20 cellular contexts compared by ENCODE assay signal in genomic region chr17:74156878-74157277, GRCh38.
"Had no signal": no experiment of that assay in that cellular context is flagged by ENCODE, and none has a peak within 500 bp of the region (broad histone marks: within the 10 kb centered on the region; RNA-seq: fewer than 3 reads in every experiment).

No MANE protein-coding gene starts in this region.

- H3K9me3 ChIP-seq: colonic mucosa, psoas muscle, right lobe of liver, upper lobe of left lung, vagina had no signal

- H3K27me3 ChIP-seq: colonic mucosa, right lobe of liver, upper lobe of left lung, vagina had no signal

- DNase-seq: colonic mucosa; effector CD8-positive, alpha-beta T cell; glutamatergic neuron; kidney; left colon; mesendoderm; naive thymus-derived CD4-positive, alpha-beta T cell; nephron progenitor cell; psoas muscle; retina; stimulated activated CD4-positive, alpha-beta T cell treated with anti-CD3 and anti-CD28 coated beads, Interleukin-4, amount 100 ng/mL, for 1 hour; stimulated activated CD8-positive, alpha-beta memory T cell treated with anti-CD3 and anti-CD28 coated beads, Interleukin-4, amount 100 ng/mL, for 48 hours; stimulated activated naive CD8-positive, alpha-beta T cell treated with anti-CD3 and anti-CD28 coated beads, Interleukin-15, Interleukin-2, amounts not matched to agents 100 U/mL and 50 U/mL, for 24 hours; upper lobe of left lung had no signal

- H3K36me3 Mint-ChIP-seq: naive thymus-derived CD4-positive, alpha-beta T cell; stimulated activated effector memory CD8-positive, alpha-beta T cell treated with anti-CD3 and anti-CD28 coated beads, Interleukin-12 subunit alpha, Interleukin-12 subunit beta, amount 100 ng/mL, for 72 hours had no signal

- H3K36me3 ChIP-seq: colonic mucosa, gastroesophageal sphincter, right lobe of liver, tibial artery, upper lobe of left lung, vagina had no signal

- H3K4me3 Mint-ChIP-seq: naive thymus-derived CD4-positive, alpha-beta T cell; nephron progenitor cell; stimulated activated effector memory CD8-positive, alpha-beta T cell treated with anti-CD3 and anti-CD28 coated beads, Interleukin-12 subunit alpha, Interleukin-12 subunit beta, amount 100 ng/mL, for 72 hours had no signal

- H3K9me3 Mint-ChIP-seq: stimulated activated effector memory CD8-positive, alpha-beta T cell treated with anti-CD3 and anti-CD28 coated beads, Interleukin-12 subunit alpha, Interleukin-12 subunit beta, amount 100 ng/mL, for 72 hours had no signal

- H3K27ac Mint-ChIP-seq: naive thymus-derived CD4-positive, alpha-beta T cell; nephron progenitor cell; stimulated activated effector memory CD8-positive, alpha-beta T cell treated with anti-CD3 and anti-CD28 coated beads, Interleukin-12 subunit alpha, Interleukin-12 subunit beta, amount 100 ng/mL, for 72 hours had no signal

- H3K4me1 Mint-ChIP-seq: naive thymus-derived CD4-positive, alpha-beta T cell; stimulated activated effector memory CD8-positive, alpha-beta T cell treated with anti-CD3 and anti-CD28 coated beads, Interleukin-12 subunit alpha, Interleukin-12 subunit beta, amount 100 ng/mL, for 72 hours had no signal

- ATAC-seq: esophagus mucosa; gastroesophageal sphincter; left colon; naive thymus-derived CD4-positive, alpha-beta T cell; psoas muscle; right lobe of liver; stimulated activated effector memory CD8-positive, alpha-beta T cell treated with anti-CD3 and anti-CD28 coated beads, Interleukin-12 subunit alpha, Interleukin-12 subunit beta, amount 100 ng/mL, for 72 hours; stimulated activated naive CD8-positive, alpha-beta T cell treated with anti-CD3 and anti-CD28 coated beads, Interleukin-15, Interleukin-2, amounts not matched to agents 100 U/mL and 50 U/mL, for 24 hours had no signal

- H3K4me1 ChIP-seq: colonic mucosa, gastroesophageal sphincter, psoas muscle, right lobe of liver, tibial artery, upper lobe of left lung had no signal

- H3K4me3 ChIP-seq: colonic mucosa, gastroesophageal sphincter, psoas muscle, right lobe of liver, tibial artery, upper lobe of left lung, vagina had no signal

- H3K27ac ChIP-seq: colonic mucosa, gastroesophageal sphincter, psoas muscle, right lobe of liver, tibial artery, upper lobe of left lung, vagina had no signal

- FAIRE-seq: kidney had no signal
